ENCODE assay signal across 31 cellular contexts in the genomic region with DNA sequence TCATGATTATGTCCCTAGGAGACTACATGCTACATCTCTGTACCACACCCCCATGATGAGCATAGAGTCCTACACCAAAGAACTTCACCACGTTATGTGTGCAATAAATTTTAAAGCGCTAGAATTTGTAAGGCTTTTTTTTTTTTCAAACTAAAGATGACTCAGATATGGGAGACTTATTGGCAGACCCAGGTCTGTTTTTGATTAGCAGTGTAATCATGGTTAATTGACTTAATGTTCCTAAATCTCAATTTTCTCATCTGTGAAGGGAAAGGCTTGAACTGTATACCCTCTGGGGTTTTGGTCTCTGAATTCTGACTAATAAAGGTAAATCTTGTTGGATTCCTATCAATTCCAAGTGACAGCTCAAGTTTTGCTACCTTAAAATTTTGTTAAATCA. TPM values are rescaled to one million over a fixed set of nuclear protein-coding genes. Genes with fewer than 3 reads are reported as not detected.
"Had no signal": no experiment of that assay in that cellular context is flagged by ENCODE, and none has a peak within 500 bp of the region (broad histone marks: within the 10 kb centered on the region; RNA-seq: fewer than 3 reads in every experiment).

No MANE protein-coding gene starts in this region.

- H3K9me3 Mint-ChIP-seq: activated CD4-positive, alpha-beta T cell treated with anti-CD3 and anti-CD28 coated beads, Interleukin-2, amount 10 ng/mL, durations not matched to agents 24 days and 14 days; activated naive CD4-positive, alpha-beta T cell treated with anti-CD3 and anti-CD28 coated beads for 36 hours; activated naive CD4-positive, alpha-beta T cell treated with anti-CD3 and anti-CD28 coated beads, Interleukin-2, amount 50 U/mL, for 72 hours; activated T-cell treated with anti-CD3 and anti-CD28 coated beads, Interleukin-2, amount 50 U/mL, for 4 hours; activated T-helper 1 cell treated with anti-CD3 and anti-CD28 coated beads, Interleukin-12 subunit alpha, Interleukin-12 subunit beta, Interleukin-2, Interleukin-4 antibody, amounts not matched to agents 30 ng/mL and 10 ng/mL and 1 ng/mL, durations not matched to agents 14 hours and 24 hours and 36 hours; brain had no signal

- H3K9me3 ChIP-seq: adrenal gland, MG63, Peyer's patch, SJSA1 had no signal

- H3K4me3 Mint-ChIP-seq: activated CD4-positive, alpha-beta T cell treated with anti-CD3 and anti-CD28 coated beads, Interleukin-2, amount 10 ng/mL, durations not matched to agents 24 days and 14 days; activated CD8-positive, alpha-beta T cell treated with anti-CD3 and anti-CD28 coated beads, Interleukin-2, amount 10 ng/mL, durations not matched to agents 7 days and 5 days; activated naive CD4-positive, alpha-beta T cell treated with anti-CD3 and anti-CD28 coated beads for 36 hours; activated T-cell treated with anti-CD3 and anti-CD28 coated beads, Interleukin-2, amount 50 U/mL, for 4 hours; activated T-helper 1 cell treated with anti-CD3 and anti-CD28 coated beads, Interleukin-12 subunit alpha, Interleukin-12 subunit beta, Interleukin-2, Interleukin-4 antibody, amounts not matched to agents 30 ng/mL and 10 ng/mL and 1 ng/mL, durations not matched to agents 14 hours and 24 hours and 36 hours; brain had no signal

- H3K36me3 ChIP-seq: adrenal gland, MG63, Peyer's patch, SJSA1 had no signal

- H3K36me3 Mint-ChIP-seq: activated naive CD4-positive, alpha-beta T cell treated with anti-CD3 and anti-CD28 coated beads, Interleukin-2, amount 50 U/mL, for 72 hours; brain had no signal

- H3K27me3 ChIP-seq: adrenal gland, MG63, Peyer's patch, SJSA1 had no signal

- ATAC-seq: activated CD8-positive, alpha-beta T cell treated with anti-CD3 and anti-CD28 coated beads, Interleukin-2, amount 10 ng/mL, durations not matched to agents 7 days and 5 days; activated T-cell treated with anti-CD3 and anti-CD28 coated beads, Interleukin-2, amount 50 U/mL, for 4 hours; PC-3 had no signal

- H3K27me3 Mint-ChIP-seq: activated CD4-positive, alpha-beta T cell treated with anti-CD3 and anti-CD28 coated beads, Interleukin-2, amount 10 ng/mL, durations not matched to agents 24 days and 14 days; brain had no signal

- H3K27ac ChIP-seq: adrenal gland, Peyer's patch, SJSA1 had no signal

- H3K4me3 ChIP-seq: adrenal gland, MG63, Peyer's patch, SJSA1 had no signal

- H3K27ac Mint-ChIP-seq: activated CD4-positive, alpha-beta T cell treated with anti-CD3 and anti-CD28 coated beads, Interleukin-2, amount 10 ng/mL, durations not matched to agents 24 days and 14 days; activated CD8-positive, alpha-beta T cell treated with anti-CD3 and anti-CD28 coated beads, Interleukin-2, amount 10 ng/mL, durations not matched to agents 7 days and 5 days; activated naive CD4-positive, alpha-beta T cell treated with anti-CD3 and anti-CD28 coated beads for 36 hours; activated naive CD4-positive, alpha-beta T cell treated with anti-CD3 and anti-CD28 coated beads, Interleukin-2, amount 50 U/mL, for 72 hours; activated T-helper 1 cell treated with anti-CD3 and anti-CD28 coated beads, Interleukin-12 subunit alpha, Interleukin-12 subunit beta, Interleukin-2, Interleukin-4 antibody, amounts not matched to agents 30 ng/mL and 10 ng/mL and 1 ng/mL, durations not matched to agents 14 hours and 24 hours and 36 hours had no signal

- H3K4me1 ChIP-seq: adrenal gland, Peyer's patch, SJSA1 had no signal

- H3K4me1 Mint-ChIP-seq: activated CD4-positive, alpha-beta T cell treated with anti-CD3 and anti-CD28 coated beads, Interleukin-2, amount 10 ng/mL, durations not matched to agents 24 days and 14 days had no signal

- DNase-seq: activated CD4-positive, alpha-beta T cell treated with anti-CD3 and anti-CD28 coated beads, Interleukin-2, amount 10 ng/mL, durations not matched to agents 24 days and 14 days; activated CD4-positive, alpha-beta T cell treated with anti-CD3 and anti-CD28 coated beads, Interleukin-2, amount 50 U/mL, for 4 hours; activated CD8-positive, alpha-beta memory T cell treated with anti-CD3 and anti-CD28 coated beads, Interleukin-2, amount 50 U/mL, for 4 hours; activated CD8-positive, alpha-beta T cell treated with anti-CD3 and anti-CD28 coated beads, Interleukin-2, amount 10 ng/mL, durations not matched to agents 7 days and 5 days; activated gamma-delta T cell treated with Interleukin-2 at 50 U/mL for 16 hours; activated naive CD4-positive, alpha-beta T cell treated with anti-CD3 and anti-CD28 coated beads for 36 hours; activated T-cell treated with anti-CD3 and anti-CD28 coated beads for 4 hours; activated T-cell treated with anti-CD3 and anti-CD28 coated beads, Interleukin-2, amount 50 U/mL, for 4 hours; adrenal gland; caudate nucleus; cerebellar nuclear complex; MG63; NCI-H1048; NCI-H1105 treated with DMSO at 0.1 percent for 48 hours; NCI-H1436; NCI-H1694; NCI-H1930; NCI-H2081 treated with DMSO at 0.1 percent for 48 hours; NCI-H226; NCI-H524 treated with DMSO at 0.1 percent for 48 hours; PC-3; Peyer's patch; RPMI8226; SHP77 treated with DMSO at 0.1 percent for 48 hours; T1000 had no signal

RNA-seq across cellular contexts. Expression of gene ABI3BP, which starts 26.4 kb away (rescaled TPM):
- total RNA-seq: activated CD4-positive, alpha-beta T cell treated with anti-CD3 and anti-CD28 coated beads, Interleukin-2, amount 10 ng/mL, durations not matched to agents 24 days and 14 days; activated naive CD4-positive, alpha-beta T cell treated with anti-CD3 and anti-CD28 coated beads for 36 hours; activated T-helper 1 cell treated with anti-CD3 and anti-CD28 coated beads, Interleukin-12 subunit alpha, Interleukin-12 subunit beta, Interleukin-2, Interleukin-4 antibody, amounts not matched to agents 30 ng/mL and 10 ng/mL and 1 ng/mL, durations not matched to agents 14 hours and 24 hours and 36 hours; T-helper 1 cell treated with Interleukin-12 subunit alpha and Interleukin-12 subunit beta and Interleukin-4 antibody, amounts not matched to agents 30 ng/mL and 1 ng/mL, for 36 hours; T-helper 2 cell treated with Interferon-gamma antibody and Interleukin-4, amounts not matched to agents 100 ng/mL and 5 ng/mL, for 36 hours had no signal
